8 cellular contexts compared by ENCODE assay signal in the genomic region with DNA sequence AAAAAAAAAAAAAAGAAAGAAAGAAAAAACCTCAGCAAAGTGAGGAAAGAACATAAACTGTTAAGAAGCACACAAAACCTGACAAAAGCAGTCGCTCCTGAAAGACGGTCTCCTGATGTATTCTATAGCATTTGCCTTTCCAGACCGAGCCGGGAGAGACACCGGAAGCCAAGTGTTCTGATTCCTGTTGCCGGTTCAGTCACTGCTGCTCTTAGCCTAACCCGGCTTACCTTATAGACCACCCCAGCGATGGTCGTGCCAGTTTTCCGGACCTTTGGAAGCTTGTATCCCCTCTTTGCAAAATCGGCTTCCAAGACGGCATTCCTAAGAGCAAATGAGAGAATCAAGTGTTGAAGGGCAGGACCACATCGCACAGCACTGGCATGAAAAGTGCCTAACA. TPM values are rescaled to one million over a fixed set of nuclear protein-coding genes. Genes with fewer than 3 reads are reported as not detected.
DNase-seq lines count a peak whose midpoint lies in the region; ATAC-seq and TF ChIP-seq lines count a peak whose summit lies in the region.

No MANE protein-coding gene starts in this region.

- no peaks in the 10 kb centered on the region for H3K9me3 Mint-ChIP-seq in activated T-cell treated with anti-CD3 and anti-CD28 coated beads, Interleukin-2, amount 50 U/mL, for 4 hours

- intact Hi-C loops in lower leg skin (cut with DNase I; ENCODE audit: low total_unique reads), result loop anchor here (5.0 kb wide), 1 partner anchor 128 kb away; no protein-coding TSS in a partner anchor

- peak overlapping the region in 2 of 4 donors; percentile 62 to 69 for H3K27ac ChIP-seq in tibial nerve

- no peak for DNase-seq in activated T-cell treated with anti-CD3 and anti-CD28 coated beads, Interleukin-2, amount 50 U/mL, for 4 hours
- DNase-seq in activated T-cell treated with anti-CD3 and anti-CD28 coated beads, Interleukin-2, amount 50 U/mL, for 48 hours, result no peak
- DNase-seq in adipocyte (ENCODE audit: low read depth) (no peak), lower leg skin (ENCODE audit: low spot score in 2 of 2) (no peak), tibial nerve (ENCODE audit: low spot score in 2 of 2) (no peak), left lobe of liver (ENCODE audit: low spot score) (no peak)
- DNase-seq in stimulated activated naive CD4-positive, alpha-beta T cell (lab: John Stamatoyannopoulos, UW), result no peak

- no peaks in the 10 kb centered on the region for H3K27me3 ChIP-seq in adipocyte (replicated peaks; ENCODE audit: control insufficient read depth, insufficient read depth, low read length)
- H3K27me3 ChIP-seq in tibial nerve, result no peaks in the 10 kb centered on the region

- peaks cover 44% of the 10 kb centered on the region for H3K4me1 ChIP-seq in adipocyte (ENCODE audit: control insufficient read depth, insufficient read depth, low read length)
- H3K4me1 ChIP-seq in tibial nerve, result peaks cover 0 to 19% (median 4%) of the 10 kb centered on the region in 4 donors

- no peak for TF ChIP-seq EP300 in tibial nerve (IDR thresholded peaks at IDR 0.05)

- no peak for TF ChIP-seq CTCF in lower leg skin (IDR thresholded peaks at IDR 0.05)
- no peak for TF ChIP-seq CTCF in tibial nerve (IDR thresholded peaks at IDR 0.05)

- H3K9me3 ChIP-seq in adipocyte (ENCODE audit: control insufficient read depth, low read length), result no peaks in the 10 kb centered on the region
- no peaks in the 10 kb centered on the region for H3K9me3 ChIP-seq in tibial nerve

- H3K4me1 Mint-ChIP-seq in activated T-cell treated with anti-CD3 and anti-CD28 coated beads, Interleukin-2, amount 50 U/mL, for 4 hours (ENCODE audit: low read depth), result peaks cover 43% of the 10 kb centered on the region

- 9 to 18% methylated on average over 13 of the region's 13 CpGs for WGBS in lower leg skin, 2 donors
- WGBS in tibial nerve, 2 donors, result 18 to 20% methylated on average over 13 of the region's 13 CpGs

- peak overlapping the region; percentile 90 for H3K9ac ChIP-seq in adipocyte (ENCODE audit: low read length)

- H3K27me3 Mint-ChIP-seq in activated T-cell treated with anti-CD3 and anti-CD28 coated beads, Interleukin-2, amount 50 U/mL, for 4 hours (ENCODE audit: low read depth), result no peaks in the 10 kb centered on the region

- peaks cover 43% of the 10 kb centered on the region for H3K36me3 ChIP-seq in adipocyte (ENCODE audit: control insufficient read depth, insufficient read depth, low read length, severe bottlenecking)
- peaks cover 0 to 46% (median 23%) of the 10 kb centered on the region in 3 donors for H3K36me3 ChIP-seq in tibial nerve

- no peak for ATAC-seq in activated T-cell treated with anti-CD3 and anti-CD28 coated beads, Interleukin-2, amount 50 U/mL, for 4 hours
- ATAC-seq in left lobe of liver, result no peak
- no peak for ATAC-seq in GM19452 (IDR thresholded peaks at IDR 0.05; ENCODE audit: unreplicated experiment)

- peaks cover 40% of the 10 kb centered on the region for H3K36me3 Mint-ChIP-seq in activated T-cell treated with anti-CD3 and anti-CD28 coated beads, Interleukin-2, amount 50 U/mL, for 4 hours (ENCODE audit: insufficient read depth)

- H3K4me3 Mint-ChIP-seq in activated T-cell treated with anti-CD3 and anti-CD28 coated beads, Interleukin-2, amount 50 U/mL, for 4 hours, result peak overlapping the region; percentile 94

- H3K4me3 ChIP-seq in adipocyte (ENCODE audit: low read length) (peak overlapping the region; percentile 86), lower leg skin (ENCODE audit: low read depth, poor library complexity, severe bottlenecking) (peak overlapping the region; percentile 51), tibial nerve (peak overlapping the region; percentile 75 to 88 (median 80))

- TF ChIP-seq POLR2A in lower leg skin (IDR thresholded peaks at IDR 0.05), result no peak
- TF ChIP-seq POLR2A in tibial nerve (IDR thresholded peaks at IDR 0.05), result no peak

RNA-seq across cellular contexts. Expression of gene PSMB7, which starts 0.6 kb away (rescaled TPM):
- total RNA-seq in activated T-cell treated with anti-CD3 and anti-CD28 coated beads, Interleukin-2, amount 50 U/mL, for 4 hours, result 100 to 1,000 TPM; 298 to 324 (median 309) TPM
- total RNA-seq in lower leg skin (100 to 1,000 TPM; 149 to 187 (median 165) TPM), tibial nerve (100 to 1,000 TPM in 2 of 4 donors, 10 to 100 TPM in 2; 74.7 to 181 (median 100) TPM), left lobe of liver (86.0 TPM)

RNA-seq across cellular contexts. Expression of gene ADGRD2, which starts 35.6 kb away (rescaled TPM):
- not detected for total RNA-seq in activated T-cell treated with anti-CD3 and anti-CD28 coated beads, Interleukin-2, amount 50 U/mL, for 4 hours
- total RNA-seq in lower leg skin, result under 1 TPM in 3 of 4 donors, not detected in 1; 0.20 to 0.49 (median 0.36) TPM
- not detected for total RNA-seq in tibial nerve
- total RNA-seq in left lobe of liver, result not detected
